1 cellular context compared by ENCODE assay signal in the genomic region with DNA sequence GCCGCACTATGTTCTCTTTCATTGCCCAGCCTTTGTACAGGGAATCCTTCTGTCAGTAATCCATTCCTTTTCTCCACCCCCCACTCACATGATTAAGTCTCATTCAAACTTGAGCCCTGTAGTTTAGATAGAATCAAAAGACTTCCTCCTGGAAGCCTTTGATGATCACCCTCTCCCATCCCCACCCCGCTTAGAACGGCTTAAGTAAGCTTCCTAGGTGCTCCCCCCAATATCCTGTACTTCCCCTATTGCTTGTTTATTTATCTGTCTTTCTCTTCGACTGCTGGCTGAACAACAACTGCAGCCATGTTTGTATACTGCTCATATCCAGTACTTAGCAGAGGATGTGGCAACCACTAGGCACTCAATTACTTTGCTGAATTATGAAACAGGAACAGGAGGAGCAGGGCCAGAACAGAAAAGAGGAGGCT.
TF ChIP-seq lines count a peak whose summit lies in the region.

No MANE protein-coding gene starts in this region.

TF ChIP-seq in HepG2, 621 proteins besides CTCF, POLR2A, EP300 and RAD21 (continued from another document):
- TF ChIP-seq ZNF431 (CRISPR knock-in tag; IDR thresholded peaks at IDR 0.05; ENCODE audit: borderline replicate concordance, low read depth) (no peak), RBM22 (optimal IDR thresholded peaks at IDR 0.05; ENCODE audit: low read length) (no peak), NPAS2 (CRISPR knock-in tag; IDR thresholded peaks at IDR 0.05; ENCODE audit: borderline replicate concordance) (no peak), ZNF724P (CRISPR knock-in tag; IDR thresholded peaks at IDR 0.05; ENCODE audit: borderline replicate concordance) (no peak), FOXK1 (CRISPR knock-in tag; IDR thresholded peaks at IDR 0.05; ENCODE audit: borderline replicate concordance, low read depth) (peak; percentile 79; the same call in 1 of the 2 replicates), ZNF292 (CRISPR knock-in tag; IDR thresholded peaks at IDR 0.05; ENCODE audit: borderline replicate concordance, low read depth) (no peak), ISL2 (CRISPR knock-in tag; IDR thresholded peaks at IDR 0.05) (peak; percentile 91), ZNF737 (CRISPR knock-in tag; IDR thresholded peaks at IDR 0.05; ENCODE audit: borderline replicate concordance) (no peak), BCL6 (CRISPR knock-in tag; IDR thresholded peaks at IDR 0.05) (no peak; the same call in 1 of the 2 replicates), ZNF674 (CRISPR knock-in tag; IDR thresholded peaks at IDR 0.05; ENCODE audit: low read depth) (no peak), ZNF20 (CRISPR knock-in tag; IDR thresholded peaks at IDR 0.05) (no peak), KAT8 (CRISPR knock-in tag; IDR thresholded peaks at IDR 0.05) (no peak), KLF6 (CRISPR knock-in tag; IDR thresholded peaks at IDR 0.05) (peak; percentile 49; the same call in 1 of the 2 replicates), RBM39 (IDR thresholded peaks at IDR 0.05; ENCODE audit: low read depth, low read length, poor library complexity, severe bottlenecking) (no peak), ZNF138 (CRISPR knock-in tag; IDR thresholded peaks at IDR 0.05; ENCODE audit: low read depth) (no peak)
- TF ChIP-seq, protein P1, sequence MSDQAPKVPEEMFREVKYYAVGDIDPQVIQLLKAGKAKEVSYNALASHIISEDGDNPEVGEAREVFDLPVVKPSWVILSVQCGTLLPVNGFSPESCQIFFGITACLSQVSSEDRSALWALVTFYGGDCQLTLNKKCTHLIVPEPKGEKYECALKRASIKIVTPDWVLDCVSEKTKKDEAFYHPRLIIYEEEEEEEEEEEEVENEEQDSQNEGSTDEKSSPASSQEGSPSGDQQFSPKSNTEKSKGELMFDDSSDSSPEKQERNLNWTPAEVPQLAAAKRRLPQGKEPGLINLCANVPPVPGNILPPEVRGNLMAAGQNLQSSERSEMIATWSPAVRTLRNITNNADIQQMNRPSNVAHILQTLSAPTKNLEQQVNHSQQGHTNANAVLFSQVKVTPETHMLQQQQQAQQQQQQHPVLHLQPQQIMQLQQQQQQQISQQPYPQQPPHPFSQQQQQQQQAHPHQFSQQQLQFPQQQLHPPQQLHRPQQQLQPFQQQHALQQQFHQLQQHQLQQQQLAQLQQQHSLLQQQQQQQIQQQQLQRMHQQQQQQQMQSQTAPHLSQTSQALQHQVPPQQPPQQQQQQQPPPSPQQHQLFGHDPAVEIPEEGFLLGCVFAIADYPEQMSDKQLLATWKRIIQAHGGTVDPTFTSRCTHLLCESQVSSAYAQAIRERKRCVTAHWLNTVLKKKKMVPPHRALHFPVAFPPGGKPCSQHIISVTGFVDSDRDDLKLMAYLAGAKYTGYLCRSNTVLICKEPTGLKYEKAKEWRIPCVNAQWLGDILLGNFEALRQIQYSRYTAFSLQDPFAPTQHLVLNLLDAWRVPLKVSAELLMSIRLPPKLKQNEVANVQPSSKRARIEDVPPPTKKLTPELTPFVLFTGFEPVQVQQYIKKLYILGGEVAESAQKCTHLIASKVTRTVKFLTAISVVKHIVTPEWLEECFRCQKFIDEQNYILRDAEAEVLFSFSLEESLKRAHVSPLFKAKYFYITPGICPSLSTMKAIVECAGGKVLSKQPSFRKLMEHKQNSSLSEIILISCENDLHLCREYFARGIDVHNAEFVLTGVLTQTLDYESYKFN (CRISPR knock-in tag; conservative IDR thresholded peaks at IDR 0.05): peak; percentile 80
- TF ChIP-seq, protein P2, sequence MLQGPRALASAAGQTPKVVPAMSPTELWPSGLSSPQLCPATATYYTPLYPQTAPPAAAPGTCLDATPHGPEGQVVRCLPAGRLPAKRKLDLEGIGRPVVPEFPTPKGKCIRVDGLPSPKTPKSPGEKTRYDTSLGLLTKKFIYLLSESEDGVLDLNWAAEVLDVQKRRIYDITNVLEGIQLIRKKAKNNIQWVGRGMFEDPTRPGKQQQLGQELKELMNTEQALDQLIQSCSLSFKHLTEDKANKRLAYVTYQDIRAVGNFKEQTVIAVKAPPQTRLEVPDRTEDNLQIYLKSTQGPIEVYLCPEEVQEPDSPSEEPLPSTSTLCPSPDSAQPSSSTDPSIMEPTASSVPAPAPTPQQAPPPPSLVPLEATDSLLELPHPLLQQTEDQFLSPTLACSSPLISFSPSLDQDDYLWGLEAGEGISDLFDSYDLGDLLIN (CRISPR knock-in tag; IDR thresholded peaks at IDR 0.05; ENCODE audit: borderline replicate concordance): no peak
- TF ChIP-seq, protein P3, sequence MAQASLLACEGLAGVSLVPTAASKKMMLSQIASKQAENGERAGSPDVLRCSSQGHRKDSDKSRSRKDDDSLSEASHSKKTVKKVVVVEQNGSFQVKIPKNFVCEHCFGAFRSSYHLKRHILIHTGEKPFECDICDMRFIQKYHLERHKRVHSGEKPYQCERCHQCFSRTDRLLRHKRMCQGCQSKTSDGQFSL (CRISPR knock-in tag; IDR thresholded peaks at IDR 0.05): peak; percentile 74; the same call in 1 of the 2 replicates
